ENCODE assay signal across 8 cellular contexts in genomic region chr2:70861774-70862644, GRCh38. TPM values are rescaled to one million over a fixed set of nuclear protein-coding genes. Genes with fewer than 3 reads are reported as not detected.
DNase-seq lines count a peak whose midpoint lies in the region; ATAC-seq, FAIRE-seq and TF ChIP-seq lines count a peak whose summit lies in the region.

No MANE protein-coding gene starts in this region.

- H3K9me3 ChIP-seq in OCI-LY1 (ENCODE audit: low read length): no peaks in the 10 kb centered on the region

- peak; percentile 95 for TF ChIP-seq CTCF in OCI-LY1 (IDR thresholded peaks at IDR 0.05; ENCODE audit: low read length)

- ATAC-seq in HG03442 (IDR thresholded peaks at IDR 0.05; ENCODE audit: unreplicated experiment): no peak

- no peaks in the 10 kb centered on the region for H3K36me3 ChIP-seq in OCI-LY1 (ENCODE audit: insufficient read depth, low read length)

- H3K9ac ChIP-seq in OCI-LY1 (ENCODE audit: low read length): no peak overlapping the region

- no peaks in the 10 kb centered on the region for H3K4me1 ChIP-seq in OCI-LY1 (ENCODE audit: insufficient read depth, low read length, severe bottlenecking)

- H3K27me3 ChIP-seq in OCI-LY1 (ENCODE audit: insufficient read depth, low read length): no peaks in the 10 kb centered on the region

- peak; percentile 88 for DNase-seq in HTR-8/SVneo (ENCODE audit: insufficient read length, low spot score)
- DNase-seq in activated CD8-positive, alpha-beta memory T cell treated with anti-CD3 and anti-CD28 coated beads, Interleukin-2, amount 50 U/mL, for 48 hours: peak; percentile 90
- DNase-seq in epithelial cell of prostate (ENCODE audit: low read depth, low spot score): peak; percentile 6
- peak; percentile 89 for DNase-seq in myocyte (ENCODE audit: low read depth)
- peak; percentile 45 to 57 for DNase-seq in stimulated activated CD8-positive, alpha-beta memory T cell treated with anti-CD3 and anti-CD28 coated beads, Interleukin-7, amount 100 ng/mL, for 1 hour (ENCODE audit: low read depth in 2 of 2)

- no peaks in the 10 kb centered on the region for H4K20me1 ChIP-seq in OCI-LY1 (ENCODE audit: insufficient read depth, low read length)

- H3K9me2 ChIP-seq in OCI-LY1 (ENCODE audit: low read depth, low read length): no peaks in the 10 kb centered on the region

- no peak overlapping the region for H3K4me3 ChIP-seq in OCI-LY1 (ENCODE audit: low read depth, low read length, poor library complexity, severe bottlenecking)

- H3K79me2 ChIP-seq in OCI-LY1 (ENCODE audit: insufficient read depth, low read length): no peaks in the 10 kb centered on the region

- H3K4me2 ChIP-seq in OCI-LY1 (ENCODE audit: low read length): no peak overlapping the region

- H3F3A ChIP-seq in OCI-LY1 (ENCODE audit: insufficient read depth, low read length): no peaks in the 10 kb centered on the region

- no peak overlapping the region for H2AFZ ChIP-seq in OCI-LY1 (ENCODE audit: low read length)

- FAIRE-seq in G401.6 (lab: Jason Lieb, UNC) (peak; percentile 84), HTR-8/SVneo (lab: Jason Lieb, UNC) (peak; percentile 79)

- no peak overlapping the region for H3K27ac ChIP-seq in OCI-LY1 (ENCODE audit: low read depth, low read length, poor library complexity, severe bottlenecking)
- H3K27ac ChIP-seq in epithelial cell of prostate: no peak overlapping the region

RNA-seq across cellular contexts. Expression of gene CD207, which starts 26.4 kb away (rescaled TPM):
- total RNA-seq in myocyte: 0.26 TPM in 1 of 2 replicates, not detected in the other
- 0.05 TPM for polyA plus RNA-seq in myocyte (2012)

RNA-seq across cellular contexts. Expression of gene VAX2, which starts 38.4 kb away (rescaled TPM):
- 16.4 and 24.0 TPM in 2 replicates for total RNA-seq in myocyte
- polyA plus RNA-seq in myocyte (2012): 8.3 TPM

RNA-seq across cellular contexts. Expression of gene CLEC4F, which starts 41.6 kb away (rescaled TPM):
- 0.10 TPM in 1 of 2 replicates, not detected in the other for total RNA-seq in myocyte
- polyA plus RNA-seq in myocyte (2012): 0.05 TPM

Comparison
In these comparisons a context has a peak if more than half of its experiments do, and no peak if none do; other contexts are left out.
1. DNase-seq: peak in every context shown above with its lines; median percentile 90 in activated CD8-positive, alpha-beta memory T cell treated with anti-CD3 and anti-CD28 coated beads, Interleukin-2, amount 50 U/mL, for 48 hours; 89 in myocyte; 88 in HTR-8/SVneo; 51 in stimulated activated CD8-positive, alpha-beta memory T cell treated with anti-CD3 and anti-CD28 coated beads, Interleukin-7, amount 100 ng/mL, for 1 hour; 6 in epithelial cell of prostate.